In the genomic region with DNA sequence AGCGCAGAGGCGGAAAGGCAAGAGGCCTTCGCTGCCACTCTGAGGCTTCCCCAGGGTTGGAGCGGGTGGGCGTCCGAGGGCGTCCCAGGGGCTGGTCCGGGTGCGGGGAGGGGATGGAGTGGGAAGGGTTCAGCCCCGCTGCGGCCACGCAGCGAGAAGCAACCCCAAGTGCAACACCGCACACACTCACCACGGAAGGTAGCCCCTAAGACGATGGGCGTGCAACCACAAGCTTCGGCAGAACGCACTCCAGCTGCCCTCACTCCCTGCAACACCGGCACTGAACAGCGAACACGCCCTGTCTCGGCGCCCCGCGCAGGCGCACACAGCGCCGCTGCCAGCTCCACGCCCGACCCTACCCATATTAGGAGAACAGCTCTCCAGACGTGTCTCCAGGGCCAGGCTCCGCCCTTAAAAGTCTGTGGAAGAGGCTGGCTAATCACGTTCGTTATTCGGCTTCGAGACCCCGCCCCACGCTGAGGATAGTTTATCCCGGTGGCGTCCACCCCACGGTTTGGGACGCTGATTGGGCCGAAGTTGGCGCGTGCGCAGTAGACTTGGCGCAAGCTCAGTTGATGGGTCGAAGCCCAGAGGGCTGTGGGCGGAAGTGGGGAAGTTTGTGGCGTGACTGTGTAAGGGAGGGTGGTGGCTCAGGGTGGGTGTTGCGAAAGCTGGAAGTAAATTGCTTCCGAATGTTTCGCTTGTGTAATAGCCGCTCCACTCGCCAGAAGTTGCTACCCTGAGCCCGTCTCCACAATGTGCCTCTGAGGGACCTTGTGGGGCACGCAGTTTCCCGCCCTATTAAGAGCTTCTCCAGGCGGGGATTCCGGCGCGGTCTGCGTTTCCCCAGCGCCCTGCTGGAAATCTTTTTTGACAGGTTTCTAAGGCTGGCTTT, we compare ENCODE assay signal across 8 cellular contexts. TPM values are rescaled to one million over a fixed set of nuclear protein-coding genes. Genes with fewer than 3 reads are reported as not detected.
DNase-seq lines count a peak whose midpoint lies in the region; ATAC-seq and TF ChIP-seq lines count a peak whose summit lies in the region.

A gene (minus strand): TSS at position 300 of the 895 bp plus-strand sequence. CDS start 343 bp downstream, outside the sequence.

- DNase-seq in AG20443 (ENCODE audit: low spot score) (peak; percentile 99), NCI-H510A (lab: John Stamatoyannopoulos, UW) (peak; percentile 97), cerebellum (ENCODE audit: low spot score) (peak; percentile 100), islet precursor cell (peak; percentile 100)
- peak; percentile 100 for DNase-seq in activated CD4-positive, alpha-beta T cell treated with anti-CD3 and anti-CD28 coated beads for 1 hour
- peak; percentile 99 to 100 (median 100) for DNase-seq in stimulated activated CD4-positive, alpha-beta T cell treated with anti-CD3 and anti-CD28 coated beads, Interleukin-12 subunit alpha, Interleukin-12 subunit beta, amount 100 ng/mL, for 48 hours (ENCODE audit: low read depth in 2 of 3, low spot score in 1 of 3)

- TF ChIP-seq POLR2A in GM19099 (IDR thresholded peaks at IDR 0.05; ENCODE audit: extremely low read depth, insufficient read length, low read depth): peak; percentile 69

- peak; percentile 97 for ATAC-seq in HG03432 (IDR thresholded peaks at IDR 0.05; ENCODE audit: unreplicated experiment)

RNA-seq across cellular contexts. Expression of the gene that starts here (rescaled TPM):
- total RNA-seq in cerebellum: 21.1 TPM

Comparison
In these comparisons a context has a peak if more than half of its experiments do, and no peak if none do; other contexts are left out.
1. Peak in every context shown above with its lines: DNase-seq and ATAC-seq.